Comparison of ENCODE assay signal across 13 cellular contexts in the genomic region with DNA sequence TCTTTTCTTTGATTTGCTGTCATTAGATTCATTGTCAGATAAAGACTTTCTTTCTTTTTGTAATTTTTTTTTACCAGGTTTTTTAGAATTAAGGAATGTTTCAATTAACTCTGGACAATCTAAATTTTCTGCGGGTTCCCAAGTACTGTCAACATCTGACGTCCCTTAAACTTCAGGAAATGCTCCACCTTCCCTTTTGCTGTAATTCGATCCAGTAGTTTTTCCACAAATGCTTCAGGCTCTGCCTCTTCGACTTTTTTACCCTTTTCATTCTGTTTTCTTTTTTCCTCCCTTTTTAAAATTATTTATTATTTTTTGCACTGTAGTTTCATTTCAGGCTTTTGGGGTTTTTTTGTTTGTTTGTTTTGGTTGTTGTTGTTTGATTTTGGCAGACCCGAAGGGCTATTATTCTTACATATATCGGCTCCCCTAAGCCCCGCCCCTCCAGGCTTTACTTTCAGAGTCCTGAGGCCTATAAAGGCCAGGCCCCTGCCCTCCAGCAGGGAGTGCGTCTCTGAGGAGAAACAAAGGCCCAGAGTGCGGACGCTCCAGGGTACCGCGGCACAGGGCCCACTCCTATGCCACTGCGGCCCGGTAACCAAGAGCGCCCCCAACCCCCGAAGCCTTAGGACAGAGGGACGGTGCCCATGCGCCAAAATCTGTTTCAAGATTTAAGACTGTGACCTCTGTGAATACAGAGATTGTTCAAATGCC.
DNase-seq lines count a peak whose midpoint lies in the region; ATAC-seq, FAIRE-seq and TF ChIP-seq lines count a peak whose summit lies in the region.
"Had no signal": no experiment of that assay in that cellular context is flagged by ENCODE, and none has a peak within 500 bp of the region (broad histone marks: within the 10 kb centered on the region; RNA-seq: fewer than 3 reads in every experiment).

No MANE protein-coding gene starts in this region.

- TF ChIP-seq CTCF in astrocyte (IDR thresholded peaks at IDR 0.05; ENCODE audit: insufficient read depth, low read depth, low read length) = no peak
- TF ChIP-seq CTCF in heart right ventricle (IDR thresholded peaks at IDR 0.05) = no peak
- TF ChIP-seq CTCF in osteoblast (IDR thresholded peaks at IDR 0.05; ENCODE audit: extremely low read depth, low read depth, low read length) = no peak

- no peak for FAIRE-seq in astrocyte (lab: Jason Lieb, UNC)
- FAIRE-seq: HepG2 had no signal

- peak overlapping the region; percentile 34 for H3K27ac Mint-ChIP-seq in astrocyte (ENCODE audit: unreplicated experiment)

- H3K36me3 Mint-ChIP-seq in astrocyte (ENCODE audit: low read depth, unreplicated experiment) = no peaks in the 10 kb centered on the region

- H3K9me3 ChIP-seq in astrocyte (ENCODE audit: insufficient read depth, low read depth, low read length) (no peaks in the 10 kb centered on the region), heart right ventricle (no peaks in the 10 kb centered on the region), osteoblast (ENCODE audit: low read depth, low read length) (no peaks in the 10 kb centered on the region)
- H3K9me3 ChIP-seq: BLaER1 had no signal

- intact Hi-C loops in heart right ventricle (cut with DNase I) = no loop called here

- no peaks in the 10 kb centered on the region for H4K20me1 ChIP-seq in astrocyte (ENCODE audit: insufficient read depth, low read length)
- H4K20me1 ChIP-seq in osteoblast (ENCODE audit: insufficient read depth, low read length) = no peaks in the 10 kb centered on the region
- H4K20me1 ChIP-seq: BLaER1 had no signal

- H3K27me3 ChIP-seq in astrocyte (ENCODE audit: insufficient read depth, low read length) = no peaks in the 10 kb centered on the region
- no peaks in the 10 kb centered on the region for H3K27me3 ChIP-seq in heart right ventricle
- H3K27me3 ChIP-seq in osteoblast (ENCODE audit: insufficient read depth, low read length) = no peaks in the 10 kb centered on the region
- H3K27me3 ChIP-seq: BLaER1 had no signal

- peak overlapping the region; percentile 50 for H3K4me3 ChIP-seq in astrocyte (ENCODE audit: insufficient read depth, low read depth, low read length)
- H3K4me3 ChIP-seq in heart right ventricle = peak overlapping the region in 6 of 10 donors; percentile 3 to 34 (median 20)
- H3K4me3 ChIP-seq in osteoblast (ENCODE audit: insufficient read depth, low read length) = peak overlapping the region; percentile 65
- H3K4me3 ChIP-seq: BLaER1, SK-N-MC had no signal

- no peaks in the 10 kb centered on the region for H3K9me3 Mint-ChIP-seq in astrocyte (ENCODE audit: unreplicated experiment)

- H3K4me1 Mint-ChIP-seq in astrocyte (ENCODE audit: low read depth, unreplicated experiment) = peaks cover 3% of the 10 kb centered on the region

- H3K79me2 ChIP-seq in astrocyte (ENCODE audit: insufficient read depth, low read length) (no peaks in the 10 kb centered on the region), osteoblast (ENCODE audit: insufficient read depth, low read length) (no peaks in the 10 kb centered on the region)

- H3K27me3 Mint-ChIP-seq in astrocyte (ENCODE audit: low read depth, unreplicated experiment) = no peaks in the 10 kb centered on the region

- no peak overlapping the region for H3K4me3 Mint-ChIP-seq in astrocyte (ENCODE audit: unreplicated experiment)

- H2AFZ ChIP-seq in astrocyte (ENCODE audit: low read depth, low read length) (peak overlapping the region; percentile 78), osteoblast (ENCODE audit: low read length) (peak overlapping the region; percentile 81)

- peak overlapping the region; percentile 82 for H3K4me2 ChIP-seq in astrocyte (ENCODE audit: low read length)
- peak overlapping the region; percentile 69 for H3K4me2 ChIP-seq in osteoblast (ENCODE audit: insufficient read depth, low read length)
- H3K4me2 ChIP-seq: BLaER1 had no signal

- H3K4me1 ChIP-seq in astrocyte (ENCODE audit: insufficient read depth, low read length) (no peaks in the 10 kb centered on the region), heart right ventricle (no peaks in the 10 kb centered on the region), osteoblast (ENCODE audit: insufficient read depth, low read length) (no peaks in the 10 kb centered on the region)
- H3K4me1 ChIP-seq: BLaER1 had no signal

- H3K36me3 ChIP-seq in astrocyte (ENCODE audit: insufficient read depth, low read length) (no peaks in the 10 kb centered on the region), heart right ventricle (no peaks in the 10 kb centered on the region), osteoblast (ENCODE audit: insufficient read depth, low read length) (no peaks in the 10 kb centered on the region)
- H3K36me3 ChIP-seq: BLaER1 had no signal

- DNase-seq in AG20443 (ENCODE audit: low spot score) (peak; percentile 14), astrocyte (ENCODE audit: low read depth) (peak; percentile 29), heart right ventricle (peak in 1 of 2 donors; percentile 9), osteoblast (ENCODE audit: insufficient read length, low spot score, missing footprints) (no peak), SHP77 (lab: John Stamatoyannopoulos, UW) (no peak), NCI-H524 (lab: John Stamatoyannopoulos, UW) (no peak), NCI-H2029 treated with DMSO at 0.1 percent for 48 hours (lab: John Stamatoyannopoulos, UW) (no peak)
- no peak for DNase-seq in activated CD8-positive, alpha-beta memory T cell treated with anti-CD3 and anti-CD28 coated beads, Interleukin-2, amount 50 U/mL, for 48 hours
- DNase-seq: activated CD4-positive, alpha-beta T cell treated with anti-CD3 and anti-CD28 coated beads, Interleukin-2, amount 50 U/mL, for 48 hours; NCI-H2107 had no signal

- H3K27ac ChIP-seq in astrocyte (ENCODE audit: low read depth, low read length) = peak overlapping the region; percentile 26
- no peak overlapping the region for H3K27ac ChIP-seq in heart right ventricle
- H3K27ac ChIP-seq in osteoblast (ENCODE audit: low read depth, low read length) = no peak overlapping the region
- H3K27ac ChIP-seq: BLaER1, SK-N-MC had no signal

- whole genome bisulfite sequencing in heart right ventricle, 2 donors = 33 to 47% methylated on average over 18 of the region's 18 CpGs

- ATAC-seq in heart right ventricle = no peak
- ATAC-seq: HepG2 had no signal

- peak overlapping the region; percentile 72 for H3K9ac ChIP-seq in astrocyte (ENCODE audit: low read length)
- H3K9ac ChIP-seq: BLaER1 had no signal

Comparison
In these comparisons a context has a peak if more than half of its experiments do, and no peak if none do; other contexts are left out.
1. DNase-seq: peak in AG20443 (single experiment) and astrocyte (single experiment); none in osteoblast (single experiment), SHP77 (0 of 2), activated CD8-positive, alpha-beta memory T cell treated with anti-CD3 and anti-CD28 coated beads, Interleukin-2, amount 50 U/mL, for 48 hours (single experiment), NCI-H524 (0 of 2) and NCI-H2029 treated with DMSO at 0.1 percent for 48 hours (single experiment).
2. Peak in every context shown above with its lines, with median percentiles within 50 percentile points of each other: H3K4me3 ChIP-seq.